9 cellular contexts compared by ENCODE assay signal in genomic region chr6:85360794-85361642, GRCh38.
DNase-seq lines count a peak whose midpoint lies in the region; ATAC-seq and TF ChIP-seq lines count a peak whose summit lies in the region.
"Had no signal": no experiment of that assay in that cellular context is flagged by ENCODE, and none has a peak within 500 bp of the region (broad histone marks: within the 10 kb centered on the region; RNA-seq: fewer than 3 reads in every experiment).

No MANE protein-coding gene starts in this region.

- peak; percentile 45 for ATAC-seq in HG02840 (IDR thresholded peaks at IDR 0.05; ENCODE audit: low FRiP score, unreplicated experiment)

- H3K4me3 ChIP-seq in AG04450 (ENCODE audit: low read depth, low read length): no peak overlapping the region
- H3K4me3 ChIP-seq in adrenal gland: no peak overlapping the region
- H3K4me3 ChIP-seq in testis: no peak overlapping the region

- DNase-seq in AG04450 (ENCODE audit: low read depth, low spot score) (peak; percentile 90), adrenal gland (peak; percentile 38 to 65 (median 57)), kidney tubule cell (ENCODE audit: low spot score) (peak; percentile 96), SK-N-DZ (ENCODE audit: low spot score) (no peak), DMS114 treated with DMSO at 0.1 percent for 48 hours (lab: John Stamatoyannopoulos, UW; ENCODE audit: unreplicated experiment) (no peak), testis (no peak)
- no peak for DNase-seq in stimulated activated naive CD4-positive, alpha-beta T cell treated with Interleukin-2 at 50 U/mL for 16 hours (lab: John Stamatoyannopoulos, UW)
- DNase-seq: GDM1 had no signal

- intact Hi-C loops in adrenal gland (cut with DNase I) (no loop called here), testis (cut with DNase I; ENCODE audit: low total_unique reads) (no loop called here)

- peaks cover 0 to 8% of the 10 kb centered on the region in 2 donors for H3K4me1 ChIP-seq in adrenal gland (replicated peaks in 1 of 2)
- no peaks in the 10 kb centered on the region for H3K4me1 ChIP-seq in testis

- TF ChIP-seq POLR2A in adrenal gland (IDR thresholded peaks at IDR 0.05) (no peak), testis (IDR thresholded peaks at IDR 0.05) (no peak)

- 17 to 27% (median 17%) methylated on average over 1 of the region's 1 CpG for WGBS in adrenal gland, 4 donors
- 71 to 77% methylated on average over 1 of the region's 1 CpG for WGBS in testis, 2 donors

- no peaks in the 10 kb centered on the region for H3K36me3 ChIP-seq in adrenal gland (replicated peaks in 1 of 2)
- no peaks in the 10 kb centered on the region for H3K36me3 ChIP-seq in testis (ENCODE audit: low read depth, missing control alignments)

- no peaks in the 10 kb centered on the region for H3K9me3 ChIP-seq in AG04450 (ENCODE audit: control insufficient read depth, insufficient read depth, low read length)
- H3K9me3 ChIP-seq in adrenal gland (replicated peaks in 1 of 3): no peaks in the 10 kb centered on the region
- H3K9me3 ChIP-seq in testis: no peaks in the 10 kb centered on the region

- no peaks in the 10 kb centered on the region for H3K27me3 ChIP-seq in AG04450 (ENCODE audit: control insufficient read depth, insufficient read depth, low read length)
- no peaks in the 10 kb centered on the region for H3K27me3 ChIP-seq in adrenal gland
- no peaks in the 10 kb centered on the region for H3K27me3 ChIP-seq in testis

- TF ChIP-seq CTCF in AG04450 (IDR thresholded peaks at IDR 0.05; ENCODE audit: low read depth, low read length) (no peak), adrenal gland (IDR thresholded peaks at IDR 0.05) (no peak), testis (IDR thresholded peaks at IDR 0.05) (no peak)

- CTCF ChIA-PET in AG04450 (lab: Charles Lee): interaction anchor here (1.0 to 7.4 kb wide), 5 partner anchors 11 to 176 kb away, joined by 3 to 117 read pairs (median 4); no protein-coding TSS in a partner anchor

- H3K27ac ChIP-seq in AG04450 (ENCODE audit: low read depth, low read length) (peak overlapping the region; percentile 62), adrenal gland (peak overlapping the region in 4 of 5 donors; percentile 49 to 80 (median 69)), testis (no peak overlapping the region)

- POLR2A ChIA-PET in AG04450 (lab: Yijun Ruan, JAX): interaction anchor here (0.5 to 1.9 kb wide), 13 partner anchors 16 to 318 kb away, joined by 3 to 31 read pairs (median 5); partner anchors contain the start of genes NT5E and SYNCRIP

Comparison
In these comparisons a context has a peak if more than half of its experiments do, and no peak if none do; other contexts are left out.
1. DNase-seq: peak in AG04450 (single experiment), adrenal gland (7 of 7) and kidney tubule cell (single experiment); none in SK-N-DZ (single experiment), stimulated activated naive CD4-positive, alpha-beta T cell treated with Interleukin-2 at 50 U/mL for 16 hours (single experiment), DMS114 treated with DMSO at 0.1 percent for 48 hours (single experiment) and testis (single experiment).
2. H3K27ac ChIP-seq: peak in AG04450 (single experiment) and adrenal gland (4 of 5); none in testis (0 of 2).